23 cellular contexts compared by ENCODE assay signal in genomic region chr6:34106421-34106820, GRCh38. TPM values are rescaled to one million over a fixed set of nuclear protein-coding genes. Genes with fewer than 3 reads are reported as not detected.
"Had no signal": no experiment of that assay in that cellular context is flagged by ENCODE, and none has a peak within 500 bp of the region (broad histone marks: within the 10 kb centered on the region; RNA-seq: fewer than 3 reads in every experiment).

No MANE protein-coding gene starts in this region.

- H3K36me3 Mint-ChIP-seq: natural killer cell; stimulated activated effector memory CD8-positive, alpha-beta T cell treated with anti-CD3 and anti-CD28 coated beads, Interleukin-12 subunit alpha, Interleukin-12 subunit beta, amount 100 ng/mL, for 72 hours; stimulated activated naive B cell treated with anti-CD40 and anti-IgM and Interleukin-4, amounts not matched to agents 10 μg/mL and 1 μg/mL and 100 μg/mL, for 72 hours had no signal

- H3K4me3 Mint-ChIP-seq: natural killer cell; nephron; stimulated activated effector memory CD8-positive, alpha-beta T cell treated with anti-CD3 and anti-CD28 coated beads, Interleukin-12 subunit alpha, Interleukin-12 subunit beta, amount 100 ng/mL, for 72 hours; stimulated activated naive B cell treated with anti-CD40 and anti-IgM and Interleukin-4, amounts not matched to agents 10 μg/mL and 1 μg/mL and 100 μg/mL, for 72 hours; stimulated activated naive CD8-positive, alpha-beta T cell treated with anti-CD3 and anti-CD28 coated beads, Interleukin-15, Interleukin-2, amounts not matched to agents 100 ng/mL and 50 ng/mL, for 24 hours had no signal

- H3K4me1 Mint-ChIP-seq: natural killer cell; nephron; stimulated activated effector memory CD8-positive, alpha-beta T cell treated with anti-CD3 and anti-CD28 coated beads, Interleukin-12 subunit alpha, Interleukin-12 subunit beta, amount 100 ng/mL, for 72 hours; stimulated activated naive B cell treated with anti-CD40 and anti-IgM and Interleukin-4, amounts not matched to agents 10 μg/mL and 1 μg/mL and 100 μg/mL, for 72 hours had no signal

- H3K27ac Mint-ChIP-seq: natural killer cell; nephron; stimulated activated effector memory CD8-positive, alpha-beta T cell treated with anti-CD3 and anti-CD28 coated beads, Interleukin-12 subunit alpha, Interleukin-12 subunit beta, amount 100 ng/mL, for 72 hours; stimulated activated naive B cell treated with anti-CD40 and anti-IgM and Interleukin-4, amounts not matched to agents 10 μg/mL and 1 μg/mL and 100 μg/mL, for 72 hours; stimulated activated naive CD8-positive, alpha-beta T cell treated with anti-CD3 and anti-CD28 coated beads, Interleukin-15, Interleukin-2, amounts not matched to agents 100 ng/mL and 50 ng/mL, for 24 hours had no signal

- H3K9me3 Mint-ChIP-seq: natural killer cell; nephron; stimulated activated effector memory CD8-positive, alpha-beta T cell treated with anti-CD3 and anti-CD28 coated beads, Interleukin-12 subunit alpha, Interleukin-12 subunit beta, amount 100 ng/mL, for 72 hours; stimulated activated naive B cell treated with anti-CD40 and anti-IgM and Interleukin-4, amounts not matched to agents 10 μg/mL and 1 μg/mL and 100 μg/mL, for 72 hours; stimulated activated naive CD8-positive, alpha-beta T cell treated with anti-CD3 and anti-CD28 coated beads, Interleukin-15, Interleukin-2, amounts not matched to agents 100 ng/mL and 50 ng/mL, for 24 hours had no signal

- DNase-seq: natural killer cell; nucleus accumbens; pancreas; right lobe of liver; sigmoid colon; stimulated activated CD4-positive, alpha-beta T cell treated with anti-CD3 and anti-CD28 coated beads, Interleukin-15, amount 100 ng/mL, for 24 hours; stimulated activated CD4-positive, alpha-beta T cell treated with anti-CD3 and anti-CD28 coated beads, Interleukin-2, amount 100 ng/mL, for 24 hours; stimulated activated CD4-positive, alpha-beta T cell treated with anti-CD3 and anti-CD28 coated beads, Interleukin-2, amount 100 ng/mL, for 48 hours; stimulated activated CD4-positive, alpha-beta T cell treated with anti-CD3 and anti-CD28 coated beads, Interleukin-4, amount 100 ng/mL, for 24 hours; stimulated activated naive B cell treated with anti-CD40 and anti-IgM and Interleukin-4, amounts not matched to agents 10 μg/mL and 1 μg/mL and 100 μg/mL, for 72 hours; stimulated activated naive CD4-positive, alpha-beta T cell treated with Interleukin-2 at 50 U/mL for 16 hours; stomach; thyroid gland; trophoblast cell had no signal

RNA-seq across cellular contexts. Expression of gene GRM4, which starts 39.5 kb away (rescaled TPM):
- total RNA-seq: natural killer cell, posterior vena cava, right cardiac atrium, right lobe of liver, subcutaneous adipose tissue, thoracic aorta, tibial nerve, vagina had no signal
